ENCODE assay signal across 9 cellular contexts in the genomic region with DNA sequence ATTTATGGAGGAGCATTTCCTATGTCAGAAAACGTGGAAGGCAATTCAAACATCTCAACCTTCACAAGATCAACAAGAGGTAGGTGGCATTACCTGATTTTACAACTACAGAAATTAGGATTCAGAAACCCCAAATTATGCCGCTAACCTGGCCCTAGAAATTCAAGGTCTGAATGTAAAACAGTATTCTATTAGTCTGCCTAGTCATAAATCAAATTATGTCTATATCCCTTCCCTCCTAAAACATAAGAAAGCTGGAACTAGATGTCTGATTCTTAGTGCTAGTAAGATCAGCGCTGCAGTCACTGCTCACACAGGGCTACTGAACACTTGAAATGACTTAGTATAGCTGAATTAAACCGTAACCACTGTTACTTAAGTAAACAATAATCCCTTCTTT. TPM values are rescaled to one million over a fixed set of nuclear protein-coding genes. Genes with fewer than 3 reads are reported as not detected.
A peak's percentile ranks its signal among the peaks of the same experiment; 100 is the strongest.
DNase-seq lines count a peak whose midpoint lies in the region; ATAC-seq, FAIRE-seq and TF ChIP-seq lines count a peak whose summit lies in the region.
"Had no signal": no experiment of that assay in that cellular context is flagged by ENCODE, and none has a peak within 500 bp of the region (broad histone marks: within the 10 kb centered on the region; RNA-seq: fewer than 3 reads in every experiment).

No MANE protein-coding gene starts in this region.

- in situ Hi-C loops in G401 (cut with HindIII; ENCODE audit: low sequenced_read_pairs) = no loop called here

- POLR2A ChIA-PET in A549 (lab: Yijun Ruan, JAX) = no interaction called here
- POLR2A ChIA-PET in MCF 10A (lab: Yijun Ruan, JAX) = interaction anchor here (0.6 to 11.9 kb wide), 34 partner anchors 10 to 770 kb away, joined by 3 to 149 read pairs (median 4); a partner anchor contains a TSS

- intact Hi-C loops in MCF 10A (cut with micrococcal nuclease) = no loop called here

- H3K27ac ChIP-seq in A549 = peak overlapping the region; percentile 91 to 98

- FAIRE-seq in A549 (lab: Jason Lieb, UNC) = no peak
- no peak for FAIRE-seq in RCC 7860 (lab: Jason Lieb, UNC)
- FAIRE-seq: TTC549 had no signal

- TF ChIP-seq EP300 in A549 (IDR thresholded peaks at IDR 0.05) = no peak

- TF ChIP-seq RAD21 in A549 (conservative IDR thresholded peaks at IDR 0.05 in 1 of 2, IDR thresholded peaks at IDR 0.05 in 1 of 2) = no peak

- H3K27me3 Mint-ChIP-seq in MCF 10A (ENCODE audit: insufficient read depth, unreplicated experiment) (no peaks in the 10 kb centered on the region), mesothelial cell of epicardium (ENCODE audit: low read depth) (no peaks in the 10 kb centered on the region)

- H3K36me3 Mint-ChIP-seq in MCF 10A (ENCODE audit: insufficient read depth, unreplicated experiment) (peaks cover 76% of the 10 kb centered on the region), mesothelial cell of epicardium (peaks cover 13% of the 10 kb centered on the region)

- H3K4me1 Mint-ChIP-seq in MCF 10A (ENCODE audit: insufficient read depth, unreplicated experiment) (peaks cover 37% of the 10 kb centered on the region), mesothelial cell of epicardium (peaks cover 24% of the 10 kb centered on the region)

- H3K4me2 ChIP-seq in A549 = peak overlapping the region; percentile 80

- H3K9me3 Mint-ChIP-seq in MCF 10A (ENCODE audit: unreplicated experiment) = no peaks in the 10 kb centered on the region
- H3K9me3 Mint-ChIP-seq in mesothelial cell of epicardium = no peaks in the 10 kb centered on the region

- H3K9me3 ChIP-seq in A549 = no peaks in the 10 kb centered on the region

- no peak for TF ChIP-seq POLR2A in A549 (IDR thresholded peaks at IDR 0.05; ENCODE audit: low read length)

- BruUV-seq in MCF 10A (replicated peaks; lab: Mats Ljungman, UMichigan) = no TSS peak

- DNase-seq in A549 (ENCODE audit: low read depth in 1 of 2, low spot score in 1 of 2) (no peak), HT-29 (ENCODE audit: low spot score) (peak; percentile 19), MCF 10A (ENCODE audit: unreplicated experiment) (no peak), mesothelial cell of epicardium (ENCODE audit: low spot score in 2 of 2, unreplicated experiment in 2 of 2) (no peak), RCC 7860 (ENCODE audit: low spot score) (no peak), cortex of kidney (lab: John Stamatoyannopoulos, UW) (no peak), G401 (ENCODE audit: low spot score) (no peak)

- ATAC-seq in A549 (no peak), GM21723 (IDR thresholded peaks at IDR 0.05; ENCODE audit: unreplicated experiment) (no peak)

- peaks cover 14% of the 10 kb centered on the region; the same call in 2 of the 3 replicates for H3K4me1 ChIP-seq in A549

- H3K27ac Mint-ChIP-seq in MCF 10A (ENCODE audit: low read depth, unreplicated experiment) (peak overlapping the region; percentile 99), mesothelial cell of epicardium (peak overlapping the region; percentile 99)

- CTCF ChIA-PET in A549 (lab: Yijun Ruan, JAX) (interaction anchor here (0.6 to 3.8 kb wide), 5 partner anchors 15 to 645 kb away, joined by 3 to 13 read pairs (median 3); no protein-coding TSS in a partner anchor), MCF 10A (lab: Yijun Ruan, JAX) (interaction anchor here (0.6 to 5.1 kb wide), 9 partner anchors 10 to 643 kb away, joined by 3 to 25 read pairs (median 5); a partner anchor contains a TSS)

- 13% methylated on average over 4 of the region's 4 CpGs for WGBS in A549 (ENCODE audit: missing lambda C conversion rate)

- H3K4me3 Mint-ChIP-seq in MCF 10A (ENCODE audit: unreplicated experiment) (peak overlapping the region; percentile 100), mesothelial cell of epicardium (peak overlapping the region; percentile 97)

- peak overlapping the region; percentile 82 for H3K4me3 ChIP-seq in A549

- TF ChIP-seq CTCF in A549 (IDR thresholded peaks at IDR 0.05) (no peak), MCF 10A (IDR thresholded peaks at IDR 0.05; ENCODE audit: unreplicated experiment) (no peak), mesothelial cell of epicardium (IDR thresholded peaks at IDR 0.05; ENCODE audit: unreplicated experiment) (no peak)

TF ChIP-seq in A549, 52 proteins besides CTCF, POLR2A, EP300 and RAD21:
- TF ChIP-seq ZSCAN20 (CRISPR knock-in tag; IDR thresholded peaks at IDR 0.05) = no peak
- TF ChIP-seq RFX5 (IDR thresholded peaks at IDR 0.05) = no peak

RNA-seq across cellular contexts. Expression of a gene that starts 1.4 kb away (rescaled TPM):
- polyA plus RNA-seq in A549 (2011; rRNA removed) = 118 and 122 TPM in 2 replicates
- polyA plus RNA-seq in A549 (2012; cell fraction: cytosol; rRNA removed) = 51.7 and 54.5 TPM in 2 replicates
- polyA plus RNA-seq in A549 (2012; cell fraction: nucleus; rRNA removed) = 15.8 and 18.1 TPM in 2 replicates
- polyA plus RNA-seq in A549 (2017; fragmentation: RNase III; extraction: RNeasy Plus Mini Kit Qiagen cat#74134 plus additional on column Dnase treatment) = 106 to 113 TPM (median 112 TPM) in 3 replicates
- polyA minus RNA-seq in A549 (2011; rRNA and poly(A)+ RNA removed) = 27.0 and 34.3 TPM in 2 replicates
- 47.0 and 49.0 TPM in 2 replicates for total RNA-seq in HT-29 (2014; rRNA removed; shearing (Covaris generic))
- 309 and 339 TPM in 2 replicates for total RNA-seq in MCF 10A (2022)
- 166 to 178 TPM (median 171 TPM) in 3 replicates for total RNA-seq in mesothelial cell of epicardium
- total RNA-seq in G401 (2014; rRNA removed; shearing (Covaris generic)) = 138 and 157 TPM in 2 replicates

RNA-seq across cellular contexts. Expression of a gene that starts 33.8 kb away (rescaled TPM):
- polyA plus RNA-seq in A549 (2011; rRNA removed) (43.9 and 67.8 TPM in 2 replicates), A549 (2017; fragmentation: RNase III; extraction: RNeasy Plus Mini Kit Qiagen cat#74134 plus additional on column Dnase treatment) (81.8 to 89.9 TPM (median 86.5 TPM) in 3 replicates)
- polyA plus RNA-seq in A549 (2012; cell fraction: cytosol; rRNA removed) = 26.3 and 31.5 TPM in 2 replicates
- 17.1 and 18.0 TPM in 2 replicates for polyA plus RNA-seq in A549 (2012; cell fraction: nucleus; rRNA removed)
- 20.2 and 29.0 TPM in 2 replicates for polyA minus RNA-seq in A549 (2011; rRNA and poly(A)+ RNA removed)
- 34.9 and 43.7 TPM in 2 replicates for total RNA-seq in HT-29 (2014; rRNA removed; shearing (Covaris generic))
- total RNA-seq in MCF 10A (2022) (150 and 184 TPM in 2 replicates), mesothelial cell of epicardium (62.6 to 72.1 TPM (median 70.8 TPM) in 3 replicates)
- total RNA-seq in G401 (2014; rRNA removed; shearing (Covaris generic)) = 45.3 and 49.8 TPM in 2 replicates
